ENCODE assay signal across 8 cellular contexts in the genomic region with DNA sequence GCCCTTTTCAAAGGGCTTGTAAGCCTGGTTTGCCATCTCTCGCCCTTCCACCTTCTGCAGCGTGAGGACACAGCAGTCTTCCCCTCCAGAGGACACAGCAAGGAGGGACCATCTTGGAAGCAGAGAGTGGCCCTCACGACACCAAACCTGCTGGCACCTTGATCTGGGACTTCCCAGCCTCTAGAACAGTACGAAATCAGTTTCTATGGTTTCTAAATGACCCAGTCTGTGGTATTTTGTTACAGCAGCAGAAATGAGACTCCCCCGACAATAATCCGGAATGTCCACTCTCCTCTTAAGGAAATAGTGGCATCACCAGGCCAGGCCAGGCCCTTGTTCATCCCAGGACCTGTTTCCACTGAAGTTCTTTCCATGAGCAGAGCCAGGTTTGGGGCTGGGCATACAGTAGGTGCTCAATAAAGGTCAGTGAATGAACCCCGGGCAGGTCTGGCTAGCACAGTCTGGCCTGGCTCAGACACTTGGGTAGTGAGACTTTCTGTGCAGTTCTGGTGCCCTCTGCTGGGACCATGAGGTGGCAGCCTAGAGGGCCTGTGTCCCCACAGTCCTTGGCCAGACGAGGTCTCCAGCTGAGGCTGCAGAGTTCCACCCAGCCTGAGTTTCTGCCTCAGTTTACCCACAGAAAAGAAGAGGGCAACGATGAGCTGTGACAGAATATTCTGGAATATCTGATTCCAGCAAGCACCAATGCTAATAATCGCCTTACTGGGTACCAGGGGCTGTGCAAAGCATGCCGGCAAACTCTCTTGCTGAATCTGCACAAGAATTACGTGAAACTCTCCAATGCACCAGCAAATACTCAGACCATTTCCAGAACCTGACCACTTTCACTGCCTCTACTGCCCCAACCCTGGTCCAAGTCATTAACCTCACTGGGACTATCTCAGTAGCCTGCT. TPM values are rescaled to one million over a fixed set of nuclear protein-coding genes. Genes with fewer than 3 reads are reported as not detected.
DNase-seq lines count a peak whose midpoint lies in the region; ATAC-seq and TF ChIP-seq lines count a peak whose summit lies in the region.

No MANE protein-coding gene starts in this region.

- no peak overlapping the region for H3K27ac ChIP-seq in coronary artery
- no peak overlapping the region for H3K27ac ChIP-seq in lower lobe of right lung

- intact Hi-C loops in lower lobe of right lung (cut with DNase I): loop anchor here (5.0 kb wide), 1 partner anchor 90 kb away; no protein-coding TSS in a partner anchor

- ATAC-seq in HG02852 (IDR thresholded peaks at IDR 0.05; ENCODE audit: unreplicated experiment) (peak; percentile 59), lower lobe of right lung (peak; percentile 93 to 96), GM21717 (IDR thresholded peaks at IDR 0.05; ENCODE audit: unreplicated experiment) (no peak)

- peak; percentile 29 for DNase-seq in NCI-H2227 treated with DMSO at 0.1 percent for 48 hours (lab: John Stamatoyannopoulos, UW)
- peak; percentile 80 for DNase-seq in activated CD4-positive, alpha-beta T cell treated with anti-CD3 and anti-CD28 coated beads for 48 hours
- DNase-seq in coronary artery (ENCODE audit: low spot score): no peak
- DNase-seq in lower lobe of right lung: peak; percentile 82
- peak; percentile 41 for DNase-seq in stimulated activated CD8-positive, alpha-beta memory T cell treated with anti-CD3 and anti-CD28 coated beads, Interleukin-12 subunit alpha, Interleukin-12 subunit beta, amount 100 ng/mL, for 24 hours (ENCODE audit: extremely low read depth)

- H3K9me3 ChIP-seq in lower lobe of right lung: no peaks in the 10 kb centered on the region

- no peak overlapping the region for H3K4me3 ChIP-seq in coronary artery
- no peak overlapping the region for H3K4me3 ChIP-seq in lower lobe of right lung

- H3K27me3 ChIP-seq in lower lobe of right lung (ENCODE audit: low read depth): no peaks in the 10 kb centered on the region

- H3K36me3 ChIP-seq in lower lobe of right lung: no peaks in the 10 kb centered on the region

- peak; percentile 94 for TF ChIP-seq CTCF in GM12872 (IDR thresholded peaks at IDR 0.05; ENCODE audit: insufficient read depth, low read depth, low read length)
- TF ChIP-seq CTCF in coronary artery (IDR thresholded peaks at IDR 0.05): peak; percentile 63
- peak; percentile 94 for TF ChIP-seq CTCF in lower lobe of right lung (IDR thresholded peaks at IDR 0.05)

- peaks cover 7% of the 10 kb centered on the region for H3K4me1 ChIP-seq in lower lobe of right lung

RNA-seq across cellular contexts. Expression of a gene that starts 14.0 kb away (rescaled TPM):
- 2.9 TPM for total RNA-seq in lower lobe of right lung

RNA-seq across cellular contexts. Expression of a gene that starts 22.8 kb away (rescaled TPM):
- 19.5 TPM for total RNA-seq in lower lobe of right lung

RNA-seq across cellular contexts. Expression of a gene that starts 28.2 kb away (rescaled TPM):
- total RNA-seq in lower lobe of right lung: 139 TPM

RNA-seq across cellular contexts. Expression of a gene that starts 56.3 kb away (rescaled TPM):
- total RNA-seq in lower lobe of right lung: 34.5 TPM
